Comparison of ENCODE assay signal across 2 cellular contexts in the genomic region with DNA sequence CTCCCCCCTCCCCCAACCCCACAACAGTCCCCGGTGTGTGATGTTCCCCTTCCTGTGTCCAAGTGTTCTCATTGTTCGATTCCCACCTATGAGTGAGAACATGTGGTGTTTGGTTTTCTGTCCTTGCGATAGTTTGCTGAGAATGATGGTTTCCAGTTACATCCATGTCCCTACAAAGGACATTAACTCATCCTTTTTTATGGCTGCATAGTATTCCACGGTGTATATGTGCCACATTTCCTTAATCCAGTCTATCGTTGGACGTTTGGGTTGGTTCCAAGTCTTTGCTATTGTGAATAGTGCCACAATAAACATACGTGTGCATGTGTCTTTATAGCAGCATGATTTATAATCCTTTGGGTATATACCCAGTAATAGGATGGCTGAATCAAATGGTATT.
DNase-seq lines count a peak whose midpoint lies in the region; ATAC-seq, FAIRE-seq and TF ChIP-seq lines count a peak whose summit lies in the region.
"Not testable (repeated sequence)": the region's sequence is repeated elsewhere in the genome, so short reads cannot be mapped to it uniquely, and the experiment has no call there.

No MANE protein-coding gene starts in this region.

- TF ChIP-seq RAD21 in K562 (CRISPR knock-in tag; conservative IDR thresholded peaks at IDR 0.05 in 1 of 2, IDR thresholded peaks at IDR 0.05 in 1 of 2) = not testable (repeated sequence)

- TF ChIP-seq EP300 in K562 (IDR thresholded peaks at IDR 0.05; ENCODE audit: low read length) = not testable (repeated sequence)

- H3K36me3 ChIP-seq in HEK293 (ENCODE audit: control insufficient read depth in 2 of 2, insufficient read depth in 1 of 2, low read length in 2 of 2); K562 (ENCODE audit: control insufficient read depth, insufficient read depth, low read length): not testable (repeated sequence)

- POLR2A ChIA-PET in HEK293 (lab: Yijun Ruan, JAX); K562 (lab: Yijun Ruan, JAX): not testable (repeated sequence)

- H3K9me1 ChIP-seq in K562 (ENCODE audit: control insufficient read depth, insufficient read depth, low read length) = not testable (repeated sequence)

- not testable (repeated sequence) for H3K9me3 ChIP-seq in HEK293 (ENCODE audit: control insufficient read depth, insufficient read depth, low read depth, low read length); K562 (replicated peaks; ENCODE audit: control insufficient read depth, insufficient read depth, low read depth, low read length)

- H4K20me1 ChIP-seq in K562 (replicated peaks; ENCODE audit: control insufficient read depth, insufficient read depth, low read length) = not testable (repeated sequence)

- ATAC-seq in K562 = not testable (repeated sequence)

- in situ Hi-C loops in K562 (cut with MboI) = not testable (repeated sequence)

- CTCF ChIA-PET in HEK293 (lab: Yijun Ruan, JAX) = interaction anchor here (1.0 kb wide), 1 partner anchor 12 kb away, joined by 3 read pairs; no protein-coding TSS in a partner anchor
- CTCF ChIA-PET in K562 (lab: Yijun Ruan, JAX; ENCODE audit: low intra/inter-chr PET ratio) = not testable (repeated sequence)

- not testable (repeated sequence) for TF ChIP-seq CTCF in HEK293 (tag by site-specific recombination; IDR thresholded peaks at IDR 0.05); K562 (IDR thresholded peaks at IDR 0.05 in 2 of 3, conservative IDR thresholded peaks at IDR 0.05 in 1 of 3; ENCODE audit: insufficient read depth in 2 of 3, low read depth in 1 of 3, low read length in 3 of 3)

- BruUV-seq in K562 (replicated peaks; lab: Mats Ljungman, UMichigan) = not testable (repeated sequence)

- not testable (repeated sequence) for H3K27ac ChIP-seq in HEK293 (ENCODE audit: extremely low read depth, low read depth, low read length); K562 (ENCODE audit: extremely low read depth, low read depth, low read length)

- H3K27me3 ChIP-seq in K562 (ENCODE audit: control insufficient read depth in 2 of 2, insufficient read depth in 2 of 2, low read length in 2 of 2) = not testable (repeated sequence)

- intact Hi-C loops in K562 (cut with micrococcal nuclease) = not testable (repeated sequence)

- H3K4me3 ChIP-seq in HEK293 (ENCODE audit: low read depth, low read length); K562: not testable (repeated sequence)

- H3K4me1 ChIP-seq in HEK293 (ENCODE audit: control insufficient read depth, insufficient read depth, low read length); K562 (replicated peaks in 1 of 2; ENCODE audit: control insufficient read depth in 2 of 2, insufficient read depth in 2 of 2, low read length in 2 of 2): not testable (repeated sequence)

- H2AFZ ChIP-seq in K562 (ENCODE audit: low read depth, low read length) = not testable (repeated sequence)

- H3K9ac ChIP-seq in K562 (ENCODE audit: insufficient read depth in 1 of 2, low read depth in 2 of 2, low read length in 2 of 2) = not testable (repeated sequence)

- TF ChIP-seq POLR2A in K562 (conservative IDR thresholded peaks at IDR 0.05) = not testable (repeated sequence)

- H3K4me2 ChIP-seq in K562 (ENCODE audit: insufficient read depth, low read length) = not testable (repeated sequence)

- not testable (repeated sequence) for DNase-seq in K562 (ENCODE audit: extremely low read depth in 1 of 4, low spot score in 3 of 4)

- H3K79me2 ChIP-seq in K562 (ENCODE audit: control insufficient read depth, insufficient read depth, low read length) = not testable (repeated sequence)

- FAIRE-seq in K562 (lab: Jason Lieb, UNC) = not testable (repeated sequence)

- WGBS in K562 (ENCODE audit: insufficient coverage, low coverage, missing lambda C conversion rate) = 1% methylated on average over 5 of the region's 7 CpGs

TF ChIP-seq in HEK293, 187 proteins besides CTCF, POLR2A, EP300 and RAD21:
- peak; percentile 82 for TF ChIP-seq ZNF146 (tag by site-specific recombination; IDR thresholded peaks at IDR 0.05)

TF ChIP-seq in K562, 482 proteins besides CTCF, POLR2A, EP300 and RAD21:
- TF ChIP-seq ZNF146 (CRISPR knock-in tag; IDR thresholded peaks at IDR 0.05; ENCODE audit: unreplicated experiment) = peak; percentile 54
